1 cellular context compared by ENCODE assay signal in the genomic region with DNA sequence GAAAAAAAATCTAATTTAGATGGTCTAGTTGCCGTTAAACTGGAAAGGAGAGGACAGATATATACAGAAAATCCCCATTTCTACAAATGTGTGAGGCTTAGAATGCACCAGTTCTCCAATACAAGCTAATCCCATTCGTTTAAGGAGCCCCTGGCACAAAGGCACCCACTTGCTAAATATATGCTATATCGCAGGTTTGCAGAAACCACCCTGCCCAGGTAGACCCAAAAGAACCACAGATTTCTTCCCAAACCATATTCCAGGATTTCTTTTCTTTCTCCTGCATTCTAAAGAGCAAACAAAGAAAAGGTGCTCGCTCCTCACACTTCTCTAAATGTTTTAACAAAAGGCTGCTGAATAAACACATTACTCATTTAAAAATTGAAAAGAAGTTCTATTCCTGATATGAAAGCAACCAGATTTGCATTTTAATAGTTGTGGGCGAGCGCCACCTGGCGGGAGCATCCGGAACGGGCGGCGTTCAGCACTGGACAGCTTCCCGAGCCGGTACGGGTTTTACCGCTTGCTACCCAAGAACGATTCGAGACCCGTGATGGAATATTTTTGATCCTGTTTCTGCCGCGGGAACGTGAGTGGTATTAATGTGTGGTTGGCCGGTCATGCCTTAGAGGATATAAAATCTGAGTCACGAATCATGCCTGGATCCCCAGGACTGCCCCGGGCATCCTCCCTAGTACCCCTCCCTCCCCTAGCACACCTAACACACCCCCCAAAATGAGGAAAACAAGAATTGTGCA.
TF ChIP-seq lines count a peak whose summit lies in the region.

No MANE protein-coding gene starts in this region.

TF ChIP-seq in K562, 482 proteins besides CTCF, POLR2A, EP300 and RAD21 (continued from another document):
- TF ChIP-seq STAG1 (CRISPR knock-in tag; IDR thresholded peaks at IDR 0.05; ENCODE audit: borderline replicate concordance) (peak; percentile 56; the same call in 1 of the 2 replicates), CXXC5 (CRISPR knock-in tag; IDR thresholded peaks at IDR 0.05) (0 out of 2 replicates have a peak, but pooled peaks have one; percentile 31), PTTG1 (tag; IDR thresholded peaks at IDR 0.05; ENCODE audit: low read depth) (no peak), SMC3 (conservative IDR thresholded peaks at IDR 0.05; ENCODE audit: insufficient read depth, low read depth, low read length) (peak; percentile 82)
- TF ChIP-seq, protein P1, sequence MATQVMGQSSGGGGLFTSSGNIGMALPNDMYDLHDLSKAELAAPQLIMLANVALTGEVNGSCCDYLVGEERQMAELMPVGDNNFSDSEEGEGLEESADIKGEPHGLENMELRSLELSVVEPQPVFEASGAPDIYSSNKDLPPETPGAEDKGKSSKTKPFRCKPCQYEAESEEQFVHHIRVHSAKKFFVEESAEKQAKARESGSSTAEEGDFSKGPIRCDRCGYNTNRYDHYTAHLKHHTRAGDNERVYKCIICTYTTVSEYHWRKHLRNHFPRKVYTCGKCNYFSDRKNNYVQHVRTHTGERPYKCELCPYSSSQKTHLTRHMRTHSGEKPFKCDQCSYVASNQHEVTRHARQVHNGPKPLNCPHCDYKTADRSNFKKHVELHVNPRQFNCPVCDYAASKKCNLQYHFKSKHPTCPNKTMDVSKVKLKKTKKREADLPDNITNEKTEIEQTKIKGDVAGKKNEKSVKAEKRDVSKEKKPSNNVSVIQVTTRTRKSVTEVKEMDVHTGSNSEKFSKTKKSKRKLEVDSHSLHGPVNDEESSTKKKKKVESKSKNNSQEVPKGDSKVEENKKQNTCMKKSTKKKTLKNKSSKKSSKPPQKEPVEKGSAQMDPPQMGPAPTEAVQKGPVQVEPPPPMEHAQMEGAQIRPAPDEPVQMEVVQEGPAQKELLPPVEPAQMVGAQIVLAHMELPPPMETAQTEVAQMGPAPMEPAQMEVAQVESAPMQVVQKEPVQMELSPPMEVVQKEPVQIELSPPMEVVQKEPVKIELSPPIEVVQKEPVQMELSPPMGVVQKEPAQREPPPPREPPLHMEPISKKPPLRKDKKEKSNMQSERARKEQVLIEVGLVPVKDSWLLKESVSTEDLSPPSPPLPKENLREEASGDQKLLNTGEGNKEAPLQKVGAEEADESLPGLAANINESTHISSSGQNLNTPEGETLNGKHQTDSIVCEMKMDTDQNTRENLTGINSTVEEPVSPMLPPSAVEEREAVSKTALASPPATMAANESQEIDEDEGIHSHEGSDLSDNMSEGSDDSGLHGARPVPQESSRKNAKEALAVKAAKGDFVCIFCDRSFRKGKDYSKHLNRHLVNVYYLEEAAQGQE (CRISPR knock-in tag; IDR thresholded peaks at IDR 0.05; ENCODE audit: low read depth) = peak; percentile 93
TF ChIP-seq in K562: peak in this region for 9.
